Comparison of ENCODE assay signal across 1 cellular context in the genomic region with DNA sequence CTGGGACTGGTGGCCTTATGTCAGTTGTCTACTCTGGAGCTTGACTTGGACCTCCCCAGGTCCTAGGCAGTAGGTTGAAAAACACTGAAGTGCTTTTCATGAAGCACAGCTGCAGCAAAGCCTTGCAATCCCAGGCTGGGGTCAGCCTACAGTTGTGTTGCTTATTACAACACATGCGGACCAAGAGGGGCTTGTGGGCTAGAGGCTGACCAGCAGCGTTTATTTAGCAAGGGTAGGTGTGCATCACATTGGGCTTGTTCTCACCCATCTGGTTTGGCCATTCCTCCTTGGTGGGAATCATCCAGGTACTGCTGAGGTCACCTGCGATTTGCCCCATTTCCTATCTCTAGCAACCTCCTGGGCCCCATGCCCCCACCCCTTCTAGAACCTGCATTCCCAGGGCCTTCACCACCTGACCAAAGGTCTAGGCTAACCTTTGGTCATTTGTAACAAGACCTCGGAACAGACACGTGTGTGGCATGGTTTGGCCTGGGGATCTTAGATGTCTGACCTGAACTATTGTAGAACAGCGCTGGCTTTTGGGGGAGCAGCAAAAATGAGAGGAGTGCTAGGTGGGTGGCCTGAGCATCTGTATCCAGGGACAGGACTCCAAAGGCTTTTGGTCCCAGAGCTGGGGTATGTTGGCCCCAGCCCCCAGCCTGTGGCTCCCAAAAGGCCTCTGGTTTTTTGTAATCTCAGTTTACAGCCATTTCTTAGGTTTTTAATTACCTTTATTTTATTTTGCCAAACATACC.
TF ChIP-seq lines count a peak whose summit lies in the region.

No MANE protein-coding gene starts in this region.

TF ChIP-seq in K562, 482 proteins besides CTCF, POLR2A, EP300 and RAD21 (continued from another document):
- peak in 1 of 3 experiments; percentile 13 for TF ChIP-seq YY1 (IDR thresholded peaks at IDR 0.05; ENCODE audit: borderline replicate concordance in 1 of 3, control insufficient read depth in 1 of 3, extremely low read depth in 1 of 3, insufficient read depth in 3 of 3, insufficient read length in 1 of 3, insufficient replicate concordance in 2 of 3, low read depth in 1 of 3, low read length in 2 of 3)
- TF ChIP-seq, protein P1, sequence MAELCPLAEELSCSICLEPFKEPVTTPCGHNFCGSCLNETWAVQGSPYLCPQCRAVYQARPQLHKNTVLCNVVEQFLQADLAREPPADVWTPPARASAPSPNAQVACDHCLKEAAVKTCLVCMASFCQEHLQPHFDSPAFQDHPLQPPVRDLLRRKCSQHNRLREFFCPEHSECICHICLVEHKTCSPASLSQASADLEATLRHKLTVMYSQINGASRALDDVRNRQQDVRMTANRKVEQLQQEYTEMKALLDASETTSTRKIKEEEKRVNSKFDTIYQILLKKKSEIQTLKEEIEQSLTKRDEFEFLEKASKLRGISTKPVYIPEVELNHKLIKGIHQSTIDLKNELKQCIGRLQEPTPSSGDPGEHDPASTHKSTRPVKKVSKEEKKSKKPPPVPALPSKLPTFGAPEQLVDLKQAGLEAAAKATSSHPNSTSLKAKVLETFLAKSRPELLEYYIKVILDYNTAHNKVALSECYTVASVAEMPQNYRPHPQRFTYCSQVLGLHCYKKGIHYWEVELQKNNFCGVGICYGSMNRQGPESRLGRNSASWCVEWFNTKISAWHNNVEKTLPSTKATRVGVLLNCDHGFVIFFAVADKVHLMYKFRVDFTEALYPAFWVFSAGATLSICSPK (IDR thresholded peaks at IDR 0.05; ENCODE audit: borderline replicate concordance), result no peak
- TF ChIP-seq ZNF551 (CRISPR knock-in tag; IDR thresholded peaks at IDR 0.05), result peak; percentile 12; the same call in 1 of the 2 replicates
- peak; percentile 92 for TF ChIP-seq RBM39 (optimal IDR thresholded peaks at IDR 0.05; ENCODE audit: low read depth, low read length)
- TF ChIP-seq ZNF766 (CRISPR knock-in tag; conservative IDR thresholded peaks at IDR 0.05), result no peak
- peak; percentile 43; the same call in 1 of the 2 replicates for TF ChIP-seq FOXP1 (CRISPR knock-in tag; IDR thresholded peaks at IDR 0.05)
